ENCODE assay signal across 1 cellular context in the genomic region with DNA sequence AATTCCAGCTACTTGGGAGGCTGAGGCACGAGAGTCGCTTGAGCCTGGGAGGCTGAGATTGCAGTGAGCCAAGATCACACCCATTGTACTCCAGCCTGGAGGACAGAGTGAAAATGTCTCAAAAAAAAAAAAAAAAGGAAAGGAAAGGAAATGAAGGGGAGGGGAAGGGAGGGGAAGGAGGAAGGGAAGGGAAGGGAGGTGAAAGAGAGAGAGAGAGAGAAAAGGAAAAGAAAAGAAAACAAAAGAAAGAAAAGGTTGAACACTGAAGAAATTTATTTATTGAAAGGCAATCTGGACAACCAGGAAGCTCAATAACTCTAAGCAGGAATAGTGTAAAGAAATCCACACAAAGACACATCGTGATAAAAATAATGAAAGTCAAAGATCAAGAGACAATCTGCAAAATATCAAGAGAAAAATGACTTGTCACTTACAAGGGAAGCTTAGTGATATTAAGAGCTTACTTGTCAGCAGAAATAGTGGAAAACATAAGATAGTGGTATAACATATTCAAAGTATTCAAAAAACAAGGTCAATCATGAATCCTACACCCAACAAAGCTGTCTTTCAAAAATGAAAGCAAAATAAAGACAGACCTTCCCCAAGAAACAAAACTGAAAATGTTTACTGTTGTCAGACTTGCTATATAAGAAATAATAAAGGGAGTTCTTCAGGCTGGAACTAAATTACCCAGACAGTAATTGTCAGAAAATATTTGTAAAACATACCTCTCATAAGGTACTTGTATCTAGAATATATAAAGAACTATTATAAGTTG.
TF ChIP-seq lines count a peak whose summit lies in the region.

No MANE protein-coding gene starts in this region.

TF ChIP-seq in K562, 482 proteins besides CTCF, POLR2A, EP300 and RAD21:
- TF ChIP-seq ELF2 (CRISPR knock-in tag; IDR thresholded peaks at IDR 0.05) = 0 out of 2 replicates have a peak, but pooled peaks have one; percentile 13
- TF ChIP-seq, protein P1, sequence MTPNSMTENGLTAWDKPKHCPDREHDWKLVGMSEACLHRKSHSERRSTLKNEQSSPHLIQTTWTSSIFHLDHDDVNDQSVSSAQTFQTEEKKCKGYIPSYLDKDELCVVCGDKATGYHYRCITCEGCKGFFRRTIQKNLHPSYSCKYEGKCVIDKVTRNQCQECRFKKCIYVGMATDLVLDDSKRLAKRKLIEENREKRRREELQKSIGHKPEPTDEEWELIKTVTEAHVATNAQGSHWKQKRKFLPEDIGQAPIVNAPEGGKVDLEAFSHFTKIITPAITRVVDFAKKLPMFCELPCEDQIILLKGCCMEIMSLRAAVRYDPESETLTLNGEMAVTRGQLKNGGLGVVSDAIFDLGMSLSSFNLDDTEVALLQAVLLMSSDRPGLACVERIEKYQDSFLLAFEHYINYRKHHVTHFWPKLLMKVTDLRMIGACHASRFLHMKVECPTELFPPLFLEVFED (CRISPR knock-in tag; conservative IDR thresholded peaks at IDR 0.05) = 0 out of 2 replicates have a peak, but pooled peaks have one; percentile 17
- TF ChIP-seq, protein P2, sequence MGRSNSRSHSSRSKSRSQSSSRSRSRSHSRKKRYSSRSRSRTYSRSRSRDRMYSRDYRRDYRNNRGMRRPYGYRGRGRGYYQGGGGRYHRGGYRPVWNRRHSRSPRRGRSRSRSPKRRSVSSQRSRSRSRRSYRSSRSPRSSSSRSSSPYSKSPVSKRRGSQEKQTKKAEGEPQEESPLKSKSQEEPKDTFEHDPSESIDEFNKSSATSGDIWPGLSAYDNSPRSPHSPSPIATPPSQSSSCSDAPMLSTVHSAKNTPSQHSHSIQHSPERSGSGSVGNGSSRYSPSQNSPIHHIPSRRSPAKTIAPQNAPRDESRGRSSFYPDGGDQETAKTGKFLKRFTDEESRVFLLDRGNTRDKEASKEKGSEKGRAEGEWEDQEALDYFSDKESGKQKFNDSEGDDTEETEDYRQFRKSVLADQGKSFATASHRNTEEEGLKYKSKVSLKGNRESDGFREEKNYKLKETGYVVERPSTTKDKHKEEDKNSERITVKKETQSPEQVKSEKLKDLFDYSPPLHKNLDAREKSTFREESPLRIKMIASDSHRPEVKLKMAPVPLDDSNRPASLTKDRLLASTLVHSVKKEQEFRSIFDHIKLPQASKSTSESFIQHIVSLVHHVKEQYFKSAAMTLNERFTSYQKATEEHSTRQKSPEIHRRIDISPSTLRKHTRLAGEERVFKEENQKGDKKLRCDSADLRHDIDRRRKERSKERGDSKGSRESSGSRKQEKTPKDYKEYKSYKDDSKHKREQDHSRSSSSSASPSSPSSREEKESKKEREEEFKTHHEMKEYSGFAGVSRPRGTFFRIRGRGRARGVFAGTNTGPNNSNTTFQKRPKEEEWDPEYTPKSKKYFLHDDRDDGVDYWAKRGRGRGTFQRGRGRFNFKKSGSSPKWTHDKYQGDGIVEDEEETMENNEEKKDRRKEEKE (IDR thresholded peaks at IDR 0.05; ENCODE audit: borderline replicate concordance in 1 of 2, control insufficient read depth in 1 of 2, low read depth in 2 of 2, low read length in 1 of 2) = no peak
- TF ChIP-seq, protein P3, sequence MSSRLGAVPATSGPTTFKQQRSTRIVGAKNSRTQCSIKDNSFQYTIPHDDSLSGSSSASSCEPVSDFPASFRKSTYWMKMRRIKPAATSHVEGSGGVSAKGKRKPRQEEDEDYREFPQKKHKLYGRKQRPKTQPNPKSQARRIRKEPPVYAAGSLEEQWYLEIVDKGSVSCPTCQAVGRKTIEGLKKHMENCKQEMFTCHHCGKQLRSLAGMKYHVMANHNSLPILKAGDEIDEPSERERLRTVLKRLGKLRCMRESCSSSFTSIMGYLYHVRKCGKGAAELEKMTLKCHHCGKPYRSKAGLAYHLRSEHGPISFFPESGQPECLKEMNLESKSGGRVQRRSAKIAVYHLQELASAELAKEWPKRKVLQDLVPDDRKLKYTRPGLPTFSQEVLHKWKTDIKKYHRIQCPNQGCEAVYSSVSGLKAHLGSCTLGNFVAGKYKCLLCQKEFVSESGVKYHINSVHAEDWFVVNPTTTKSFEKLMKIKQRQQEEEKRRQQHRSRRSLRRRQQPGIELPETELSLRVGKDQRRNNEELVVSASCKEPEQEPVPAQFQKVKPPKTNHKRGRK (tag; IDR thresholded peaks at IDR 0.05) = peak; percentile 95
- TF ChIP-seq ZBTB1 (CRISPR knock-in tag; IDR thresholded peaks at IDR 0.05; ENCODE audit: borderline replicate concordance, low read depth) = no peak
- no peak for TF ChIP-seq TAF7 (tag; IDR thresholded peaks at IDR 0.05)
- TF ChIP-seq ZNF316 (IDR thresholded peaks at IDR 0.05) = peak; percentile 24; the same call in 1 of the 2 replicates
